In genomic region chr7:128209229-128210035, GRCh38 we compare ENCODE assay signal across 8 cellular contexts. TPM values are rescaled to one million over a fixed set of nuclear protein-coding genes. Genes with fewer than 3 reads are reported as not detected.
A peak's percentile ranks its signal among the peaks of the same experiment; 100 is the strongest.
DNase-seq lines count a peak whose midpoint lies in the region; ATAC-seq and TF ChIP-seq lines count a peak whose summit lies in the region.

No MANE protein-coding gene starts in this region.

- ATAC-seq in HG02870 (IDR thresholded peaks at IDR 0.05; ENCODE audit: unreplicated experiment) = peak; percentile 71
- ATAC-seq in left lobe of liver = peak; percentile 97
- ATAC-seq in GM21737 (IDR thresholded peaks at IDR 0.05; ENCODE audit: unreplicated experiment) = no peak

- peak; percentile 81 for DNase-seq in NCI-H2227 treated with DMSO at 0.1 percent for 48 hours (lab: John Stamatoyannopoulos, UW)
- DNase-seq in activated CD4-positive, alpha-beta T cell treated with anti-CD3 and anti-CD28 coated beads for 24 hours (ENCODE audit: low read depth in 2 of 2) = peak; percentile 50 to 53
- DNase-seq in cerebellum (ENCODE audit: low spot score) = peak; percentile 79
- DNase-seq in left lobe of liver (ENCODE audit: low spot score) = peak; percentile 70
- DNase-seq in stimulated activated CD4-positive, alpha-beta T cell treated with anti-CD3 and anti-CD28 coated beads, Interleukin-4, amount 100 ng/mL, for 24 hours = peak; percentile 70

- peak; percentile 96 for TF ChIP-seq CTCF in GM12801 (IDR thresholded peaks at IDR 0.05; ENCODE audit: extremely low read depth, insufficient read length)

RNA-seq across cellular contexts. Expression of gene LEP, which starts 31.6 kb away (rescaled TPM):
- total RNA-seq in cerebellum (0.09 TPM), left lobe of liver (not detected)
